ENCODE assay signal across 8 cellular contexts in genomic region chr1:143884932-143885574, GRCh38.
DNase-seq lines count a peak whose midpoint lies in the region; ATAC-seq and TF ChIP-seq lines count a peak whose summit lies in the region.
"Not testable (repeated sequence)": the region's sequence is repeated elsewhere in the genome, so short reads cannot be mapped to it uniquely, and the experiment has no call there.

No MANE protein-coding gene starts in this region.

- POLR2A ChIA-PET in SK-N-SH (lab: Yijun Ruan, JAX) = not testable (repeated sequence)

- H3K27me3 Mint-ChIP-seq in neural crest cell (ENCODE audit: low read depth) = not testable (repeated sequence)

- H3F3A ChIP-seq in SK-N-SH (replicated peaks; ENCODE audit: insufficient read depth) = not testable (repeated sequence)

- H3K4me3 Mint-ChIP-seq in neural crest cell = not testable (repeated sequence)
- peak overlapping the region; percentile 33 for H3K4me3 Mint-ChIP-seq in stimulated activated effector memory CD8-positive, alpha-beta T cell treated with anti-CD3 and anti-CD28 coated beads, Interleukin-12 subunit alpha, Interleukin-12 subunit beta, amount 100 ng/mL, for 72 hours

- peak; percentile 6 for DNase-seq in DMS79 (lab: John Stamatoyannopoulos, UW)
- DNase-seq in SK-N-SH = not testable (repeated sequence)
- peak; percentile 88 for DNase-seq in activated effector memory CD4-positive, alpha-beta T cell treated with anti-CD3 and anti-CD28 coated beads, Interleukin-2, amount 50 U/mL, for 16 hours
- peak; percentile 1 for DNase-seq in fibroblast of the conjunctiva (ENCODE audit: low read depth)
- DNase-seq in neural crest cell (ENCODE audit: low read depth, low spot score) = peak; percentile 32
- peak; percentile 69 to 80 for DNase-seq in stimulated activated effector memory CD8-positive, alpha-beta T cell treated with anti-CD3 and anti-CD28 coated beads, Interleukin-12 subunit alpha, Interleukin-12 subunit beta, amount 100 ng/mL, for 72 hours (ENCODE audit: low spot score in 2 of 2)

- H3K4me3 ChIP-seq in SK-N-SH (ENCODE audit: low read depth in 2 of 2, low read length in 1 of 2) = peak overlapping the region in 1 of 2 experiments; percentile 28; a peak in 2 of 4 replicates

- H3K9me3 ChIP-seq in SK-N-SH = not testable (repeated sequence)

- not testable (repeated sequence) for H4K20me1 ChIP-seq in SK-N-SH (ENCODE audit: insufficient read depth)

- H3K36me3 Mint-ChIP-seq in neural crest cell (ENCODE audit: low read depth); stimulated activated effector memory CD8-positive, alpha-beta T cell treated with anti-CD3 and anti-CD28 coated beads, Interleukin-12 subunit alpha, Interleukin-12 subunit beta, amount 100 ng/mL, for 72 hours: not testable (repeated sequence)

- no CpG with 5 or more reads among the region's 53 CpGs for WGBS in SK-N-SH (ENCODE audit: low lambda C conversion rate)

- H3K9me2 ChIP-seq in SK-N-SH = not testable (repeated sequence)

- H3K4me1 ChIP-seq in SK-N-SH (ENCODE audit: control insufficient read depth in 1 of 2, insufficient read depth in 2 of 2, low read depth in 1 of 2, low read length in 1 of 2) = not testable (repeated sequence)

- TF ChIP-seq EP300 in SK-N-SH (IDR thresholded peaks at IDR 0.05; ENCODE audit: borderline replicate concordance in 1 of 2, low read depth in 1 of 2, low read length in 1 of 2) = not testable (repeated sequence)

- not testable (repeated sequence) for H3K27ac ChIP-seq in SK-N-SH (ENCODE audit: low read depth in 2 of 2, low read length in 1 of 2)

- peak; percentile 88 for ATAC-seq in GM21529 (IDR thresholded peaks at IDR 0.05; ENCODE audit: unreplicated experiment)
- peak; percentile 76 for ATAC-seq in HG03521 (IDR thresholded peaks at IDR 0.05; ENCODE audit: unreplicated experiment)
- peak; percentile 96 for ATAC-seq in stimulated activated effector memory CD8-positive, alpha-beta T cell treated with anti-CD3 and anti-CD28 coated beads, Interleukin-12 subunit alpha, Interleukin-12 subunit beta, amount 100 ng/mL, for 72 hours

- CTCF ChIA-PET in SK-N-SH (lab: Yijun Ruan, JAX) = not testable (repeated sequence)

- not testable (repeated sequence) for H2AFZ ChIP-seq in SK-N-SH (ENCODE audit: low read depth)

- not testable (repeated sequence) for H3K9ac ChIP-seq in SK-N-SH

- not testable (repeated sequence) for H3K79me2 ChIP-seq in SK-N-SH (ENCODE audit: insufficient read depth)

- not testable (repeated sequence) for H3K4me1 Mint-ChIP-seq in neural crest cell; stimulated activated effector memory CD8-positive, alpha-beta T cell treated with anti-CD3 and anti-CD28 coated beads, Interleukin-12 subunit alpha, Interleukin-12 subunit beta, amount 100 ng/mL, for 72 hours

- H3K27ac Mint-ChIP-seq in neural crest cell (ENCODE audit: unreplicated experiment); stimulated activated effector memory CD8-positive, alpha-beta T cell treated with anti-CD3 and anti-CD28 coated beads, Interleukin-12 subunit alpha, Interleukin-12 subunit beta, amount 100 ng/mL, for 72 hours: not testable (repeated sequence)

- not testable (repeated sequence) for TF ChIP-seq RAD21 in SK-N-SH (IDR thresholded peaks at IDR 0.05; ENCODE audit: low read length)

- H3K27me3 ChIP-seq in SK-N-SH (ENCODE audit: insufficient read depth) = not testable (repeated sequence)

- H3K4me2 ChIP-seq in SK-N-SH = not testable (repeated sequence)

- TF ChIP-seq CTCF in SK-N-SH (IDR thresholded peaks at IDR 0.05) (peak; percentile 42), neural crest cell (conservative IDR thresholded peaks at IDR 0.05) (peak; percentile 53)

- not testable (repeated sequence) for H3K9me3 Mint-ChIP-seq in neural crest cell; stimulated activated effector memory CD8-positive, alpha-beta T cell treated with anti-CD3 and anti-CD28 coated beads, Interleukin-12 subunit alpha, Interleukin-12 subunit beta, amount 100 ng/mL, for 72 hours

- H3K36me3 ChIP-seq in SK-N-SH (replicated peaks in 1 of 2; ENCODE audit: control insufficient read depth in 1 of 2, insufficient read depth in 2 of 2, low read length in 1 of 2) = not testable (repeated sequence)
